Comparison of ENCODE assay signal across 8 cellular contexts in the genomic region with DNA sequence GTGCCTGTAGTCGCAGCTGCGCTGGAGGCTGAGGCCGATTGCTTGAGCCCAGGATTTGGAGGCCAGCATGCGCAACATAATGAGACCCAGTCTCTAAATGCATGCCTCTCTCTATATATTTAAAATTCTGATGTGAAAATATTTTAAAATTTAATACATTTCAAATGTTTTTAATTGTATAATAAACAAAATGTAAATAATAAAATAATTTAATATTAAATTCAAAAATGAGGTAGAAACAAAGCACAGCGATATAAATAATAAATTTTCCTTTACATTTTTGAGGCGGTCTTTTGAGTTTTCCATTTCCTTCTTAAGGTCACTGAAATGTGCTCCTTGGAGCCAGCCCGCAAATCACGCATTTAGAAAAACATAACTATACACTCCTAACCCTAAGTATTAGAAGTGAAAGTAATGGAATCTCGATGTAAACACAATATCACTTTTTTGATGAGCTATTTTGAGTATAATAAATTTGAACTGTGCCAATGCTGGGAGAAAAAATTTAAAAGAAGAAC. TPM values are rescaled to one million over a fixed set of nuclear protein-coding genes. Genes with fewer than 3 reads are reported as not detected.
DNase-seq lines count a peak whose midpoint lies in the region; ATAC-seq, FAIRE-seq and TF ChIP-seq lines count a peak whose summit lies in the region.

No MANE protein-coding gene starts in this region.

- peak; percentile 2 to 6 for ATAC-seq in activated T-cell treated with anti-CD3 and anti-CD28 coated beads, Interleukin-2, amount 50 U/mL, for 72 hours (replicated peaks in 1 of 2)
- ATAC-seq in HG03159 (IDR thresholded peaks at IDR 0.05; ENCODE audit: unreplicated experiment): peak; percentile 5

- no peak for DNase-seq in activated T-cell treated with anti-CD3 and anti-CD28 coated beads, Interleukin-2, amount 50 U/mL, for 72 hours
- no peak for DNase-seq in activated T-cell treated with anti-CD3 and anti-CD28 coated beads, Interleukin-2, amount 50 U/mL, for 48 hours
- no peak for DNase-seq in astrocyte (ENCODE audit: low read depth)
- DNase-seq in NCI-H1417 (lab: John Stamatoyannopoulos, UW): no peak
- DNase-seq in epidermal melanocyte (ENCODE audit: insufficient read length, low spot score): no peak
- no peak for DNase-seq in HuH-7 (ENCODE audit: low spot score)

- H4K20me1 ChIP-seq in astrocyte (ENCODE audit: insufficient read depth, low read length): no peaks in the 10 kb centered on the region

- H3K9ac ChIP-seq in astrocyte (ENCODE audit: low read length): peak overlapping the region; percentile 90

- H3K27me3 ChIP-seq in astrocyte (ENCODE audit: insufficient read depth, low read length): no peaks in the 10 kb centered on the region
- H3K27me3 ChIP-seq in mononuclear cell (ENCODE audit: insufficient read depth, low read length): no peaks in the 10 kb centered on the region

- FAIRE-seq in astrocyte (lab: Jason Lieb, UNC): no peak

- no peaks in the 10 kb centered on the region for H3K9me3 Mint-ChIP-seq in activated T-cell treated with anti-CD3 and anti-CD28 coated beads, Interleukin-2, amount 50 U/mL, for 72 hours
- H3K9me3 Mint-ChIP-seq in astrocyte (ENCODE audit: unreplicated experiment): no peaks in the 10 kb centered on the region

- H3K4me3 ChIP-seq in astrocyte (ENCODE audit: insufficient read depth, low read depth, low read length) (peak overlapping the region; percentile 84), mononuclear cell (ENCODE audit: low read length) (peak overlapping the region; percentile 56)

- peaks cover 2 to 22% of the 10 kb centered on the region in 2 donors for H3K36me3 Mint-ChIP-seq in activated T-cell treated with anti-CD3 and anti-CD28 coated beads, Interleukin-2, amount 50 U/mL, for 72 hours (ENCODE audit: insufficient read depth in 2 of 2)
- H3K36me3 Mint-ChIP-seq in astrocyte (ENCODE audit: low read depth, unreplicated experiment): no peaks in the 10 kb centered on the region

- peaks cover 45% of the 10 kb centered on the region for H3K79me2 ChIP-seq in astrocyte (ENCODE audit: insufficient read depth, low read length)

- H3K27ac ChIP-seq in astrocyte (ENCODE audit: low read depth, low read length): peak overlapping the region; percentile 45

- H3K27ac Mint-ChIP-seq in activated T-cell treated with anti-CD3 and anti-CD28 coated beads, Interleukin-2, amount 50 U/mL, for 72 hours: peak overlapping the region; percentile 99
- peak overlapping the region; percentile 22 for H3K27ac Mint-ChIP-seq in astrocyte (ENCODE audit: unreplicated experiment)

- H2AFZ ChIP-seq in astrocyte (ENCODE audit: low read depth, low read length): peak overlapping the region; percentile 81

- H3K4me1 ChIP-seq in astrocyte (ENCODE audit: insufficient read depth, low read length): peaks cover 5% of the 10 kb centered on the region
- H3K4me1 ChIP-seq in mononuclear cell (ENCODE audit: insufficient read depth, low read length): peaks cover 12% of the 10 kb centered on the region

- H3K4me3 Mint-ChIP-seq in activated T-cell treated with anti-CD3 and anti-CD28 coated beads, Interleukin-2, amount 50 U/mL, for 72 hours: peak overlapping the region; percentile 92 to 98
- peak overlapping the region; percentile 95 for H3K4me3 Mint-ChIP-seq in astrocyte (ENCODE audit: unreplicated experiment)

- H3K27me3 Mint-ChIP-seq in activated T-cell treated with anti-CD3 and anti-CD28 coated beads, Interleukin-2, amount 50 U/mL, for 72 hours (ENCODE audit: low read depth): no peaks in the 10 kb centered on the region
- no peaks in the 10 kb centered on the region for H3K27me3 Mint-ChIP-seq in astrocyte (ENCODE audit: low read depth, unreplicated experiment)

- peak overlapping the region; percentile 84 for H3K4me2 ChIP-seq in astrocyte (ENCODE audit: low read length)

- H3K36me3 ChIP-seq in astrocyte (ENCODE audit: insufficient read depth, low read length): peaks cover 4% of the 10 kb centered on the region

- H3K9me3 ChIP-seq in astrocyte (ENCODE audit: insufficient read depth, low read depth, low read length): no peaks in the 10 kb centered on the region
- no peaks in the 10 kb centered on the region for H3K9me3 ChIP-seq in mononuclear cell (ENCODE audit: low read depth, low read length)

- TF ChIP-seq CTCF in astrocyte (IDR thresholded peaks at IDR 0.05; ENCODE audit: insufficient read depth, low read depth, low read length): no peak

- H3K4me1 Mint-ChIP-seq in activated T-cell treated with anti-CD3 and anti-CD28 coated beads, Interleukin-2, amount 50 U/mL, for 72 hours (ENCODE audit: low read depth): peaks cover 33% of the 10 kb centered on the region
- H3K4me1 Mint-ChIP-seq in astrocyte (ENCODE audit: low read depth, unreplicated experiment): peaks cover 8% of the 10 kb centered on the region

RNA-seq across cellular contexts. Expression of a gene that starts 0.5 kb away (rescaled TPM):
- total RNA-seq in activated T-cell treated with anti-CD3 and anti-CD28 coated beads, Interleukin-2, amount 50 U/mL, for 72 hours: 100 to 1,000 TPM; 109 to 130 TPM
- total RNA-seq in astrocyte (4.1 and 6.6 TPM in 2 replicates), mononuclear cell (3.4 TPM)

Comparison
In these comparisons a context has a peak if more than half of its experiments do, and no peak if none do; other contexts are left out.
1. RNA of a gene that starts 0.5 kb away (total RNA-seq): 109 to 130 TPM in activated T-cell treated with anti-CD3 and anti-CD28 coated beads, Interleukin-2, amount 50 U/mL, for 72 hours; 4.1 to 6.6 TPM in astrocyte and 3.4 TPM in mononuclear cell (single experiment); every median in the first group is over 10 times any median in the second.